Comparison of ENCODE assay signal across 22 cellular contexts in the genomic region with DNA sequence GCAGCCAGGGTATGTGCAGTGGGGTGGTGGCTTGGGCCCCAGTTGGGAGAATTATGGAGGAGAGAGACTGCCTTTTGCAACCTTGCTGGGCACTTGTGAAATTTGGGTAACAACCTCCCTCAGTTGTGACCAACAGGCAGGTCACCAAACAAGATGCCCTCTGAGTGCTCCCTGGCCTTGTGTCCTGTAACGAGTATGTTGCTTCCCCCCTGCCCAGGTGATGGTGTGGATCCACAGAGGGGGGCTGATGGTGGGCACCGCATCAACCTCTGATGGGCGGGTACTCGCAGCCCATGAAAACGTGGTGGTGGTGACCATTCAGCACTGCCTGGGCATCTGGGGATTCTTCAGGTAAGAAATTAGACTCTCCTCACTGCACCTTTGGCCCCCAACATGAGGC.
"Had no signal": no experiment of that assay in that cellular context is flagged by ENCODE, and none has a peak within 500 bp of the region (broad histone marks: within the 10 kb centered on the region; RNA-seq: fewer than 3 reads in every experiment).

No MANE protein-coding gene starts in this region.

- H3K27ac Mint-ChIP-seq: dendritic cell treated with granulocyte-macrophage colony-stimulating factor and Interleukin-4, amounts not matched to agents 40 ng/mL and 50 ng/mL, for 4 days; mesothelial cell of epicardium had no signal

- DNase-seq: cortex of kidney; effector CD4-positive, alpha-beta T cell; effector memory CD4-positive, alpha-beta T cell; foreskin keratinocyte; heart left ventricle; hypothalamus; immature natural killer cell; islet precursor cell; kidney; kidney glomerular epithelial cell; left colon; left lung; left ventricle myocardium superior; lower lobe of right lung; mesenchymal stem cell; mucosa of descending colon; naive B cell had no signal

- H3K4me1 Mint-ChIP-seq: immature natural killer cell, mesothelial cell of epicardium, naive B cell had no signal

- H3K9me3 Mint-ChIP-seq: dendritic cell treated with granulocyte-macrophage colony-stimulating factor and Interleukin-4, amounts not matched to agents 40 ng/mL and 50 ng/mL, for 4 days; immature natural killer cell; mesothelial cell of epicardium had no signal

- H3K36me3 Mint-ChIP-seq: immature natural killer cell, mesothelial cell of epicardium, naive B cell had no signal

- H3K27ac ChIP-seq: esophagus muscularis mucosa, foreskin keratinocyte, gastroesophageal sphincter, heart left ventricle, hepatocyte, left lung, lower lobe of right lung had no signal

- H3K4me3 Mint-ChIP-seq: dendritic cell treated with granulocyte-macrophage colony-stimulating factor and Interleukin-4, amounts not matched to agents 40 ng/mL and 50 ng/mL, for 4 days; immature natural killer cell; mesothelial cell of epicardium; naive B cell had no signal

- H3K4me3 ChIP-seq: esophagus muscularis mucosa, gastroesophageal sphincter, heart left ventricle, hepatocyte, left lung, lower lobe of right lung, mucosa of descending colon had no signal
